Comparison of ENCODE assay signal across 26 cellular contexts in the genomic region with DNA sequence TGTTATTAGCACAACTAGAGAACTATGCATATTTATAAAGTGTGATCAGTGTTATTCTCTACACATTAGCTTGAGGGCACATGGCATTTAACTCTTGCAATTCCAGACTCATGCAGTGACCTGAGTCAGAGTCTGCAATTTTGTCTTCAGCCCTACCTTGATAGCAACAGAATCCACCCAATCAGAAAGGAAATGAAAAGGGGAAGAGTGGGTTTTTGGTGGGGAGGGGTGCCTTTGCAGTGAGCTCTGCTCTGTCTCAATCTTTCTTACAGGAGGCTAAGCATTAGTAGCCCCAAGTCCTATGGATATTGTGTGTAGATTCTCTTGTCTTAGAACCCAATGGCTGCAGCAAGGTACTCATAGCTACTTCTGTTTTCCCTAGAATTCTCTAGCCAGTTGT.
"Had no signal": no experiment of that assay in that cellular context is flagged by ENCODE, and none has a peak within 500 bp of the region (broad histone marks: within the 10 kb centered on the region; RNA-seq: fewer than 3 reads in every experiment).

No MANE protein-coding gene starts in this region.

- H3K4me3 ChIP-seq: left lung, lower lobe of right lung, mucosa of descending colon, ovary, right atrium auricular region, right lobe of liver, smooth muscle cell, stomach, testis, thyroid gland, transverse colon, upper lobe of left lung, vagina had no signal

- H3K27me3 ChIP-seq: left lung, ovary, right atrium auricular region, right lobe of liver, stomach, testis, thyroid gland, transverse colon, upper lobe of left lung, vagina had no signal

- H3K9me3 ChIP-seq: left lung, lower lobe of right lung, mucosa of descending colon, ovary, right atrium auricular region, right lobe of liver, stomach, testis, thyroid gland, transverse colon, upper lobe of left lung, vagina had no signal

- H3K4me2 ChIP-seq: smooth muscle cell had no signal

- FAIRE-seq: kidney had no signal

- H3K4me1 ChIP-seq: left lung, lower lobe of right lung, right atrium auricular region, right lobe of liver, stomach, testis, thyroid gland, transverse colon, upper lobe of left lung, vagina had no signal

- H3K36me3 ChIP-seq: left lung, lower lobe of right lung, ovary, right atrium auricular region, right lobe of liver, stomach, thyroid gland, transverse colon, upper lobe of left lung, vagina had no signal

- H3K27ac ChIP-seq: left lung, lower lobe of right lung, ovary, right atrium auricular region, right lobe of liver, stomach, testis, thyroid gland, transverse colon, upper lobe of left lung, vagina had no signal

- DNase-seq: hippocampal formation; kidney; left colon; left lung; lower lobe of right lung; mammary epithelial cell; midbrain; mucosa of descending colon; naive thymus-derived CD4-positive, alpha-beta T cell; ovary; right lobe of liver; stimulated activated CD4-positive, alpha-beta T cell treated with anti-CD3 and anti-CD28 coated beads, Interleukin-1b, Interleukin-23, amount 100 ng/mL, for 48 hours; stimulated activated CD4-positive, alpha-beta T cell treated with anti-CD3 and anti-CD28 coated beads, Interleukin-2, amount 100 ng/mL, for 48 hours; stimulated activated CD4-positive, alpha-beta T cell treated with anti-CD3 and anti-CD28 coated beads, Interleukin-4, amount 100 ng/mL, for 4 hours; stimulated activated CD8-positive, alpha-beta memory T cell treated with anti-CD3 and anti-CD28 coated beads, Interleukin-4, amount 100 ng/mL, for 48 hours; stimulated activated naive B cell treated with anti-CD40 and anti-IgM and Interleukin-4, amounts not matched to agents 10 μg/mL and 1 μg/mL and 100 μg/mL, for 72 hours; stimulated activated naive CD8-positive, alpha-beta T cell treated with anti-CD3 and anti-CD28 coated beads, Interleukin-15, Interleukin-2, amounts not matched to agents 100 U/mL and 50 U/mL, for 24 hours; stomach; testis; thyroid gland; transverse colon; upper lobe of left lung had no signal

- ATAC-seq: left colon; left lung; lower lobe of right lung; mucosa of descending colon; naive thymus-derived CD4-positive, alpha-beta T cell; natural killer cell treated with Interleukin-12 subunit alpha and Interleukin-12 subunit beta and Interleukin-15 and Interleukin-18, amount 100 ng/mL, for 72 hours; right lobe of liver; stimulated activated naive B cell treated with anti-CD40 and anti-IgM and Interleukin-4, amounts not matched to agents 10 μg/mL and 1 μg/mL and 100 μg/mL, for 72 hours; stimulated activated naive CD8-positive, alpha-beta T cell treated with anti-CD3 and anti-CD28 coated beads, Interleukin-15, Interleukin-2, amounts not matched to agents 100 U/mL and 50 U/mL, for 24 hours had no signal
